Comparison of ENCODE assay signal across 8 cellular contexts in genomic region chr4:99088485-99089365, GRCh38. TPM values are rescaled to one million over a fixed set of nuclear protein-coding genes. Genes with fewer than 3 reads are reported as not detected.
DNase-seq lines count a peak whose midpoint lies in the region; ATAC-seq, FAIRE-seq and TF ChIP-seq lines count a peak whose summit lies in the region.

TSS of gene ADH5 (minus strand) at chr4:99088788. CDS start at chr4:99088700, 88 bp downstream.

- WGBS in adrenal gland, 4 donors, result 0 to 1% (median 1%) methylated on average over 11 to 53 of the region's 53 CpGs
- 1% methylated on average over 53 of the region's 53 CpGs for WGBS in heart right ventricle, 2 donors

- H3K36me3 Mint-ChIP-seq in type B pancreatic cell, result peaks cover 24% of the 10 kb centered on the region

- H3K27me3 Mint-ChIP-seq in type B pancreatic cell, result no peaks in the 10 kb centered on the region

- H3K9me3 ChIP-seq in adrenal gland (replicated peaks in 1 of 3), result no peaks in the 10 kb centered on the region
- H3K9me3 ChIP-seq in heart right ventricle, result no peaks in the 10 kb centered on the region

- peaks cover 52% of the 10 kb centered on the region for H3K4me1 Mint-ChIP-seq in type B pancreatic cell (ENCODE audit: unreplicated experiment)

- TF ChIP-seq CTCF in adrenal gland (IDR thresholded peaks at IDR 0.05), result no peak
- TF ChIP-seq CTCF in heart right ventricle (IDR thresholded peaks at IDR 0.05), result no peak
- no peak for TF ChIP-seq CTCF in type B pancreatic cell (conservative IDR thresholded peaks at IDR 0.05)

- peak within 1 kb of the TSS; percentile 67 to 97 (median 94) for H3K27ac ChIP-seq in adrenal gland
- peak within 1 kb of the TSS; percentile 90 to 97 (median 94) for H3K27ac ChIP-seq in heart right ventricle

- intact Hi-C loops in adrenal gland (cut with DNase I) (no loop called here), heart right ventricle (cut with DNase I) (loop anchor here in 3 of 10 donors (2.0 to 10.0 kb wide), 4 partner anchors 94 to 944 kb away; partner anchors contain the start of genes METAP1 (in 2 of the 3) and STPG2 (in 1 of the 3)), posterior cingulate gyrus (cut with DNase I) (loop anchor here (1.0 to 10.0 kb wide), 2 partner anchors 94 to 160 kb away; partner anchors contain the start of gene METAP1)

- TF ChIP-seq POLR2A in GM12891 (IDR thresholded peaks at IDR 0.05; ENCODE audit: low read depth, low read length) (peak; percentile 95), adrenal gland (IDR thresholded peaks at IDR 0.05) (peak; percentile 33 to 85)

- H3K9me3 Mint-ChIP-seq in type B pancreatic cell, result no peaks in the 10 kb centered on the region

- peak within 1 kb of the TSS; percentile 97 for H3K27ac Mint-ChIP-seq in type B pancreatic cell

- peaks cover 0 to 25% of the 10 kb centered on the region in 2 donors for H3K4me1 ChIP-seq in adrenal gland (replicated peaks in 1 of 2)
- H3K4me1 ChIP-seq in heart right ventricle, result peaks cover 0 to 61% (median 54%) of the 10 kb centered on the region in 9 donors

- H3K27me3 ChIP-seq in adrenal gland, result no peaks in the 10 kb centered on the region
- H3K27me3 ChIP-seq in heart right ventricle, result no peaks in the 10 kb centered on the region

- H3K4me3 Mint-ChIP-seq in type B pancreatic cell, result peak within 1 kb of the TSS; percentile 98

- FAIRE-seq in GM12891 (lab: Jason Lieb, UNC), result peak; percentile 96

- peak; percentile 91 for ATAC-seq in HG02759 (IDR thresholded peaks at IDR 0.05; ENCODE audit: unreplicated experiment)
- peak; percentile 97 to 100 (median 99) for ATAC-seq in heart right ventricle

- H3K4me3 ChIP-seq in adrenal gland (peak within 1 kb of the TSS; percentile 16 to 99 (median 61)), heart right ventricle (peak within 1 kb of the TSS; percentile 63 to 86 (median 76))

- peaks cover 0 to 14% of the 10 kb centered on the region in 2 donors for H3K36me3 ChIP-seq in adrenal gland (replicated peaks in 1 of 2)
- H3K36me3 ChIP-seq in heart right ventricle, result peaks cover 0 to 29% (median 10%) of the 10 kb centered on the region in 9 donors

- DNase-seq in GM12891 (ENCODE audit: insufficient read length, low spot score) (peak; percentile 81), NCI-H128 (lab: John Stamatoyannopoulos, UW; ENCODE audit: unreplicated experiment) (peak; percentile 15), T-helper 1 cell (peak; percentile 74 to 88 (median 85)), adrenal gland (peak; percentile 82 to 92 (median 88)), heart right ventricle (peak; percentile 90 to 91), posterior cingulate gyrus (peak; percentile 67 to 96 (median 76)), type B pancreatic cell (ENCODE audit: extremely low spot score, unreplicated experiment) (peak; percentile 87)

TF ChIP-seq in GM12891, 5 proteins besides CTCF, POLR2A, EP300 and RAD21:
- TF ChIP-seq PAX5 (IDR thresholded peaks at IDR 0.05; ENCODE audit: insufficient read depth, low read length, severe bottlenecking) (no peak), POU2F2 (IDR thresholded peaks at IDR 0.05; ENCODE audit: low read depth, low read length) (0 out of 2 replicates have a peak, but pooled peaks have one; percentile 68), TAF1 (IDR thresholded peaks at IDR 0.05; ENCODE audit: low read depth, low read length) (peak; percentile 91), POLR2AphosphoS5 (IDR thresholded peaks at IDR 0.05; ENCODE audit: low read depth, low read length) (peak; percentile 78)

RNA-seq across cellular contexts. Expression of gene ADH5, which starts in this region (rescaled TPM):
- 85.2 TPM for polyA plus RNA-seq in GM12891 (2012; ENCODE audit: low read depth, missing spikeins)
- total RNA-seq in adrenal gland (100 to 1,000 TPM in 5 of 8 donors, 10 to 100 TPM in 3; 87.3 to 145 (median 115) TPM), heart right ventricle (100 to 1,000 TPM; 150 to 254 (median 204) TPM), type B pancreatic cell (ENCODE audit: low replicate concordance) (141 and 161 TPM in 2 replicates)
- polyA plus RNA-seq in adrenal gland (10 to 100 TPM; 50.1 to 99.3 (median 70.5) TPM), heart right ventricle (100 to 1,000 TPM in 1 of 2 donors, 10 to 100 TPM in 1; 62.3 to 109 TPM)

Comparison
In these comparisons a context has a peak if more than half of its experiments do, and no peak if none do; other contexts are left out.
1. Peak in every context shown above with its lines: DNase-seq, ATAC-seq, H3K4me3 ChIP-seq and H3K27ac ChIP-seq.
2. DNase-seq: peak in every context shown above with its lines; median percentile 90 in heart right ventricle; 88 in adrenal gland; 87 in type B pancreatic cell; 85 in T-helper 1 cell; 81 in GM12891; 76 in posterior cingulate gyrus; 15 in NCI-H128.